Comparison of ENCODE assay signal across 8 cellular contexts in the genomic region with DNA sequence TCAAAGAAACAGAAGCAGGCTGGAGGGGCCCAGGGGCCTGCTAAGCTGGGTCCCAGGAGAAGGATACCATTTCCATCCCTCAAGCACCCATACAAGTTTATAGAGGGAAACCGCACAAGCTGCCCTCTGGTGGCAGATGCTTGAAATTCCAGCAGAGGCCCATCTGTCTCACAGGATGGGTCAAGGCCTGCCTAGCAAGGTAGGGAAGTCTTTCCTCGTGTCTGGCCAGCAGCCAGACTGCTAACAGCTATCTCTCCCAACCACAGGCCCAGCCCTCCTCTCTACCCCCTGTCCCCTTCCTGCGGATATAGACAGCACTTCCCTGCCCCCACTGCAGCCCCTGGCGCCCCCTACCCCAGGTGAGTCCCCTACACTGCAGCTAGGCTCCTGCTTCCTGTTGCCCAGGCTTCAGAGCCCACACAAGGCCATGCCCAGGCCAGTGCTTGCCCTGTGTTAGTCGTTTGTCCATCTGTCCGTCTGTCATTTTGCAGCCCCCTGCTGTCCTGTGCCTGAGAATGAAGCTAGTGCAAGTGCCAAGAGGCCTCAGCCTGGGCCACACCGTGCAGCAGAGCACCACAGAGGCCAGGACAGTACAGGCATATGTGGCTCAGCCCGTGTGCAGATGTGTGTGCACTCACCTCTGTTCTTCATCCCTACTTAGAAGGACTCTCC. TPM values are rescaled to one million over a fixed set of nuclear protein-coding genes. Genes with fewer than 3 reads are reported as not detected.
DNase-seq lines count a peak whose midpoint lies in the region; ATAC-seq and TF ChIP-seq lines count a peak whose summit lies in the region.

No MANE protein-coding gene starts in this region.

- intact Hi-C loops in natural killer cell (cut with micrococcal nuclease): loop anchor here (1.0 kb wide), 2 partner anchors 40 to 101 kb away; no protein-coding TSS in a partner anchor

- peak; percentile 75 for TF ChIP-seq CTCF in natural killer cell (IDR thresholded peaks at IDR 0.05)

- H3K36me3 Mint-ChIP-seq in natural killer cell: no peaks in the 10 kb centered on the region

- DNase-seq in NCI-H146 (lab: John Stamatoyannopoulos, UW) (peak; percentile 35), NCI-H146 treated with DMSO at 0.1 percent for 48 hours (lab: John Stamatoyannopoulos, UW; ENCODE audit: unreplicated experiment) (no peak), NOMO-1 treated with dmso at 0.1 percent for 144 hours (lab: John Stamatoyannopoulos, UW; ENCODE audit: unreplicated experiment) (peak; percentile 16), fibroblast of gingiva (ENCODE audit: low read depth) (peak; percentile 49), natural killer cell (peak; percentile 55)
- DNase-seq in activated CD8-positive, alpha-beta memory T cell treated with anti-CD3 and anti-CD28 coated beads, Interleukin-2, amount 50 U/mL, for 4 hours: peak; percentile 65

- peak; percentile 36 for ATAC-seq in HG03442 (IDR thresholded peaks at IDR 0.05; ENCODE audit: unreplicated experiment)
- peak; percentile 61 to 78 (median 68) for ATAC-seq in natural killer cell
- no peak for ATAC-seq in HG02678 (IDR thresholded peaks at IDR 0.05; ENCODE audit: unreplicated experiment)

- H3K4me1 Mint-ChIP-seq in natural killer cell: peaks cover 25 to 70% of the 10 kb centered on the region in 2 donors

- H3K9me3 Mint-ChIP-seq in natural killer cell: no peaks in the 10 kb centered on the region

- H3K27ac Mint-ChIP-seq in natural killer cell: peak overlapping the region; percentile 98

- no peaks in the 10 kb centered on the region for H3K27me3 Mint-ChIP-seq in natural killer cell (ENCODE audit: low read depth in 2 of 2)

- no peak overlapping the region for H3K4me3 Mint-ChIP-seq in natural killer cell

RNA-seq across cellular contexts. Expression of a gene that starts 26.2 kb away (rescaled TPM):
- 100 to 1,000 TPM in 2 of 3 donors, 10 to 100 TPM in 1; 97.7 to 203 (median 158) TPM for total RNA-seq in natural killer cell

RNA-seq across cellular contexts. Expression of a gene that starts 36.1 kb away (rescaled TPM):
- 100 to 1,000 TPM; 301 to 338 (median 315) TPM for total RNA-seq in natural killer cell
